In genomic region chr4:113435893-113436292, GRCh38 we compare ENCODE assay signal across 8 cellular contexts.
A peak's percentile ranks its signal among the peaks of the same experiment; 100 is the strongest.
DNase-seq lines count a peak whose midpoint lies in the region; ATAC-seq and TF ChIP-seq lines count a peak whose summit lies in the region.

No MANE protein-coding gene starts in this region.

- no peak for TF ChIP-seq RAD21 in SK-N-SH (IDR thresholded peaks at IDR 0.05; ENCODE audit: low read length)

- intact Hi-C loops in left ventricle myocardium inferior (cut with micrococcal nuclease), result no loop called here

- 31% methylated on average over 7 of the region's 7 CpGs for WGBS in SK-N-SH (ENCODE audit: low lambda C conversion rate)

- CTCF ChIA-PET in SK-N-SH (lab: Yijun Ruan, JAX), result no interaction called here

- H3F3A ChIP-seq in SK-N-SH (replicated peaks; ENCODE audit: insufficient read depth), result peaks cover 21% of the 10 kb centered on the region

- no peaks in the 10 kb centered on the region for H3K36me3 ChIP-seq in SK-N-SH (replicated peaks in 1 of 2; ENCODE audit: control insufficient read depth in 1 of 2, insufficient read depth in 2 of 2, low read length in 1 of 2)
- H3K36me3 ChIP-seq in left ventricle myocardium inferior, result no peaks in the 10 kb centered on the region
- no peaks in the 10 kb centered on the region for H3K36me3 ChIP-seq in subcutaneous abdominal adipose tissue (ENCODE audit: control insufficient read depth in 5 of 5, insufficient read depth in 5 of 5, low read length in 5 of 5)

- H3K9me3 ChIP-seq in SK-N-SH (no peaks in the 10 kb centered on the region), left ventricle myocardium inferior (replicated peaks) (peaks cover 6% of the 10 kb centered on the region), subcutaneous abdominal adipose tissue (ENCODE audit: control insufficient read depth in 5 of 5, low read length in 5 of 5) (no peaks in the 10 kb centered on the region)

- no peak for ATAC-seq in HG03469 (IDR thresholded peaks at IDR 0.05; ENCODE audit: unreplicated experiment)
- ATAC-seq in HG03135 (IDR thresholded peaks at IDR 0.05; ENCODE audit: unreplicated experiment), result no peak
- ATAC-seq in GM18858 (IDR thresholded peaks at IDR 0.05; ENCODE audit: unreplicated experiment), result no peak

- H3K79me2 ChIP-seq in SK-N-SH (ENCODE audit: insufficient read depth), result no peaks in the 10 kb centered on the region

- no peaks in the 10 kb centered on the region for H3K9me2 ChIP-seq in SK-N-SH

- H3K4me1 ChIP-seq in SK-N-SH (ENCODE audit: control insufficient read depth in 1 of 2, insufficient read depth in 2 of 2, low read depth in 1 of 2, low read length in 1 of 2) (peaks cover 0 to 17% of the 10 kb centered on the region in 2 experiments; a peak in 2 of 4 replicates), left ventricle myocardium inferior (peaks cover 25% of the 10 kb centered on the region), subcutaneous abdominal adipose tissue (ENCODE audit: control insufficient read depth in 5 of 5, insufficient read depth in 5 of 5, low read length in 5 of 5) (peaks cover 4 to 28% (median 24%) of the 10 kb centered on the region in 5 donors)

- peak overlapping the region; percentile 29; the same call in 1 of the 2 replicates for H2AFZ ChIP-seq in SK-N-SH (ENCODE audit: low read depth)

- H3K4me3 ChIP-seq in SK-N-SH (ENCODE audit: low read depth in 2 of 2, low read length in 1 of 2) (peak overlapping the region in 1 of 2 experiments; percentile 25; a peak in 1 of 4 replicates), left ventricle myocardium inferior (no peak overlapping the region), subcutaneous abdominal adipose tissue (ENCODE audit: low read depth in 1 of 5, low read length in 5 of 5) (no peak overlapping the region)

- no peaks in the 10 kb centered on the region for H3K27me3 ChIP-seq in SK-N-SH (ENCODE audit: insufficient read depth)
- H3K27me3 ChIP-seq in left ventricle myocardium inferior (ENCODE audit: low read depth), result no peaks in the 10 kb centered on the region
- no peaks in the 10 kb centered on the region for H3K27me3 ChIP-seq in subcutaneous abdominal adipose tissue (ENCODE audit: control insufficient read depth in 5 of 5, insufficient read depth in 4 of 5, low read length in 5 of 5)

- POLR2A ChIA-PET in SK-N-SH (lab: Yijun Ruan, JAX), result no interaction called here

- no peak for TF ChIP-seq CTCF in SK-N-SH (IDR thresholded peaks at IDR 0.05)
- TF ChIP-seq CTCF in left ventricle myocardium inferior (IDR thresholded peaks at IDR 0.05; ENCODE audit: borderline replicate concordance), result no peak

- H3K9ac ChIP-seq in SK-N-SH, result peak overlapping the region; percentile 16; the same call in 1 of the 2 replicates
- H3K9ac ChIP-seq in subcutaneous abdominal adipose tissue (ENCODE audit: low read length in 5 of 5), result peak overlapping the region in 2 of 5 donors; percentile 11 to 33

- no peaks in the 10 kb centered on the region for H4K20me1 ChIP-seq in SK-N-SH (ENCODE audit: insufficient read depth)

- DNase-seq in NCI-H748 (lab: John Stamatoyannopoulos, UW; ENCODE audit: unreplicated experiment) (peak; percentile 63), NCI-H748 treated with DMSO at 0.1 percent for 48 hours (lab: John Stamatoyannopoulos, UW) (no peak), SK-N-SH (no peak), left ventricle myocardium inferior (peak; percentile 24)

- peak overlapping the region; percentile 86 to 91 for H3K27ac ChIP-seq in SK-N-SH (ENCODE audit: low read depth in 2 of 2, low read length in 1 of 2)
- H3K27ac ChIP-seq in left ventricle myocardium inferior (replicated peaks), result peak overlapping the region; percentile 82
- H3K27ac ChIP-seq in subcutaneous abdominal adipose tissue (ENCODE audit: low read depth, low read length), result peak overlapping the region; percentile 84

- no peak for TF ChIP-seq EP300 in SK-N-SH (IDR thresholded peaks at IDR 0.05; ENCODE audit: borderline replicate concordance in 1 of 2, low read depth in 1 of 2, low read length in 1 of 2)

- H3K4me2 ChIP-seq in SK-N-SH, result peak overlapping the region; percentile 67

TF ChIP-seq in SK-N-SH, 30 proteins besides CTCF, POLR2A, EP300 and RAD21:
- TF ChIP-seq PBX3 (IDR thresholded peaks at IDR 0.05), result 0 out of 2 replicates have a peak, but pooled peaks have one; percentile 19
- no peak for TF ChIP-seq SMC3 (IDR thresholded peaks at IDR 0.05; ENCODE audit: low read depth, low read length)
- peak; percentile 68 for TF ChIP-seq JUND (IDR thresholded peaks at IDR 0.05)
- peak; percentile 75; the same call in 1 of the 2 replicates for TF ChIP-seq FOSL2 (IDR thresholded peaks at IDR 0.05; ENCODE audit: borderline replicate concordance, low read depth)
- TF ChIP-seq TCF12 (IDR thresholded peaks at IDR 0.05), result peak; percentile 63
- TF ChIP-seq USF2 (IDR thresholded peaks at IDR 0.05; ENCODE audit: borderline replicate concordance, low read depth, low read length), result no peak
- TF ChIP-seq NFIC (IDR thresholded peaks at IDR 0.05; ENCODE audit: borderline replicate concordance), result peak; percentile 28
TF ChIP-seq in SK-N-SH: peak in this region for 5.

Comparison
In these comparisons a context has a peak if more than half of its experiments do, and no peak if none do; other contexts are left out.
1. DNase-seq: peak in NCI-H748 (single experiment) and left ventricle myocardium inferior (single experiment); none in NCI-H748 treated with DMSO at 0.1 percent for 48 hours (single experiment) and SK-N-SH (single experiment).
2. Peak in every context shown above with its lines, with median percentiles within 50 percentile points of each other: H3K27ac ChIP-seq.